In genomic region chr19:50368649-50369570, GRCh38 we compare ENCODE assay signal across 8 cellular contexts. TPM values are rescaled to one million over a fixed set of nuclear protein-coding genes. Genes with fewer than 3 reads are reported as not detected.
A peak's percentile ranks its signal among the peaks of the same experiment; 100 is the strongest.
DNase-seq lines count a peak whose midpoint lies in the region; ATAC-seq and TF ChIP-seq lines count a peak whose summit lies in the region.

No MANE protein-coding gene starts in this region.

- H3K9me3 ChIP-seq in Karpas-422 (ENCODE audit: low read length) = no peaks in the 10 kb centered on the region
- no peaks in the 10 kb centered on the region for H3K9me3 ChIP-seq in RWPE2 (ENCODE audit: severe bottlenecking)
- no peaks in the 10 kb centered on the region for H3K9me3 ChIP-seq in neural cell (ENCODE audit: low read length)
- H3K9me3 ChIP-seq in stomach smooth muscle (ENCODE audit: control insufficient read depth in 2 of 2, low read length in 2 of 2) = no peaks in the 10 kb centered on the region

- TF ChIP-seq RAD21 in neural cell (conservative IDR thresholded peaks at IDR 0.05) = peak; percentile 91

- H3K4me1 ChIP-seq in Karpas-422 (ENCODE audit: low read length) (peaks cover 27% of the 10 kb centered on the region), RWPE2 (ENCODE audit: insufficient read depth, poor library complexity, severe bottlenecking) (no peaks in the 10 kb centered on the region), stomach smooth muscle (ENCODE audit: control insufficient read depth, insufficient read depth, low read length) (peaks cover 2% of the 10 kb centered on the region)

- ATAC-seq in RWPE2 (ENCODE audit: low read depth) = peak; percentile 88

- H2AFZ ChIP-seq in Karpas-422 (ENCODE audit: low read length) (peak overlapping the region; percentile 98), neural cell (ENCODE audit: low read depth, low read length) (peak overlapping the region; percentile 62)

- TF ChIP-seq CTCF in RWPE2 (IDR thresholded peaks at IDR 0.05; ENCODE audit: poor library complexity, severe bottlenecking) = peak; percentile 90
- TF ChIP-seq CTCF in foreskin fibroblast (IDR thresholded peaks at IDR 0.05; ENCODE audit: low read depth, low read length) = peak; percentile 76
- peak; percentile 94 for TF ChIP-seq CTCF in neural cell (IDR thresholded peaks at IDR 0.05; ENCODE audit: poor library complexity, severe bottlenecking)

- no peaks in the 10 kb centered on the region for H3F3A ChIP-seq in neural cell (ENCODE audit: insufficient read depth, low read length, poor library complexity, severe bottlenecking)

- H3K4me3 ChIP-seq in Karpas-422 (ENCODE audit: low read length) = peak overlapping the region; percentile 65
- peak overlapping the region; percentile 45 for H3K4me3 ChIP-seq in RWPE2 (ENCODE audit: severe bottlenecking)
- peak overlapping the region; percentile 83 to 86 for H3K4me3 ChIP-seq in foreskin fibroblast (ENCODE audit: low read depth in 1 of 2, low read length in 2 of 2)
- peak overlapping the region; percentile 63 for H3K4me3 ChIP-seq in neural cell (ENCODE audit: low read length)
- peak overlapping the region; percentile 82 to 94 for H3K4me3 ChIP-seq in stomach smooth muscle (ENCODE audit: low read length in 2 of 2)

- H3K27ac ChIP-seq in Karpas-422 (ENCODE audit: low read length) (peak overlapping the region; percentile 62), RWPE2 (ENCODE audit: poor library complexity, severe bottlenecking) (peak overlapping the region; percentile 43), neural cell (ENCODE audit: low read length) (no peak overlapping the region), stomach smooth muscle (ENCODE audit: low read length) (peak overlapping the region; percentile 55)

- peak overlapping the region; percentile 67 for H3K9ac ChIP-seq in Karpas-422 (ENCODE audit: low read length)
- peak overlapping the region; percentile 55 for H3K9ac ChIP-seq in neural cell (ENCODE audit: low read length)
- peak overlapping the region; percentile 72 to 73 for H3K9ac ChIP-seq in stomach smooth muscle (ENCODE audit: low read length in 2 of 2)

- H3K36me3 ChIP-seq in Karpas-422 (ENCODE audit: insufficient read depth, low read length) (no peaks in the 10 kb centered on the region), RWPE2 (ENCODE audit: low read depth) (no peaks in the 10 kb centered on the region), neural cell (ENCODE audit: insufficient read depth, low read length) (no peaks in the 10 kb centered on the region), stomach smooth muscle (ENCODE audit: control insufficient read depth in 2 of 2, insufficient read depth in 2 of 2, low read length in 2 of 2) (no peaks in the 10 kb centered on the region)

- peak overlapping the region; percentile 77 for H3K4me2 ChIP-seq in Karpas-422 (ENCODE audit: low read depth, low read length, poor library complexity, severe bottlenecking)
- peak overlapping the region; percentile 62 for H3K4me2 ChIP-seq in neural cell (ENCODE audit: low read length)

- H4K20me1 ChIP-seq in Karpas-422 (ENCODE audit: insufficient read depth, low read depth, low read length) (no peaks in the 10 kb centered on the region), neural cell (ENCODE audit: insufficient read depth) (no peaks in the 10 kb centered on the region)

- H3K27me3 ChIP-seq in Karpas-422 (ENCODE audit: low read length) = no peaks in the 10 kb centered on the region
- H3K27me3 ChIP-seq in RWPE2 (ENCODE audit: insufficient read depth, poor library complexity, severe bottlenecking) = no peaks in the 10 kb centered on the region
- H3K27me3 ChIP-seq in neural cell (ENCODE audit: insufficient read depth, low read depth, low read length) = no peaks in the 10 kb centered on the region
- no peaks in the 10 kb centered on the region for H3K27me3 ChIP-seq in stomach smooth muscle (ENCODE audit: control insufficient read depth in 1 of 2, insufficient read depth in 2 of 2, low read length in 2 of 2)

- H3K79me2 ChIP-seq in Karpas-422 (ENCODE audit: low read length) (no peaks in the 10 kb centered on the region), neural cell (replicated peaks; ENCODE audit: insufficient read depth, low read length) (no peaks in the 10 kb centered on the region)

- H3K9me2 ChIP-seq in Karpas-422 (replicated peaks; ENCODE audit: insufficient read depth, low read length) = no peaks in the 10 kb centered on the region
- no peaks in the 10 kb centered on the region for H3K9me2 ChIP-seq in neural cell (ENCODE audit: insufficient read depth, low read length)

- peak; percentile 14 for TF ChIP-seq EP300 in neural cell (conservative IDR thresholded peaks at IDR 0.05; ENCODE audit: poor library complexity, severe bottlenecking)

- DNase-seq in SIG-M5 treated with dmso at 0.1 percent for 504 hours (lab: John Stamatoyannopoulos, UW; ENCODE audit: unreplicated experiment) = peak; percentile 86
- DNase-seq in SIG-M5 (lab: John Stamatoyannopoulos, UW) = no peak
- peak; percentile 96 for DNase-seq in Karpas-422
- no peak for DNase-seq in RWPE2 (ENCODE audit: low spot score)
- peak; percentile 63 for DNase-seq in activated gamma-delta T cell treated with anti-CD3 and anti-CD28 coated beads, Interleukin-2, amount 50 U/mL, for 16 hours (ENCODE audit: low read depth)
- DNase-seq in foreskin fibroblast = peak; percentile 80 to 91

TF ChIP-seq in neural cell, 6 proteins besides CTCF, POLR2A, EP300 and RAD21:
- TF ChIP-seq TAF1 (IDR thresholded peaks at IDR 0.05; ENCODE audit: low read depth) = no peak
- TF ChIP-seq MXI1 (conservative IDR thresholded peaks at IDR 0.05; ENCODE audit: poor library complexity, severe bottlenecking) = peak; percentile 24
- peak; percentile 97 for TF ChIP-seq REST (IDR thresholded peaks at IDR 0.05; ENCODE audit: borderline replicate concordance)
- no peak for TF ChIP-seq EZH2 (IDR thresholded peaks at IDR 0.05; ENCODE audit: borderline replicate concordance, insufficient read depth, low read length, poor library complexity, severe bottlenecking)
- no peak for TF ChIP-seq POLR2AphosphoS5 (IDR thresholded peaks at IDR 0.05)
- peak; percentile 95 for TF ChIP-seq SMC3 (conservative IDR thresholded peaks at IDR 0.05; ENCODE audit: poor library complexity)

RNA-seq across cellular contexts. Expression of gene NAPSA, which starts 3.5 kb away (rescaled TPM):
- 0.11 and 2.3 TPM in 2 replicates for total RNA-seq in Karpas-422 (2014; rRNA removed; shearing (Covaris generic); ENCODE audit: low replicate concordance)
- polyA plus RNA-seq in neural cell = 2.2 TPM in 1 of 2 replicates, not detected in the other
- polyA minus RNA-seq in neural cell = not detected in 2 replicates

RNA-seq across cellular contexts. Expression of gene NR1H2, which starts 7.3 kb away (rescaled TPM):
- total RNA-seq in Karpas-422 (2014; rRNA removed; shearing (Covaris generic); ENCODE audit: low replicate concordance) = 68.2 and 120 TPM in 2 replicates
- 18.5 and 27.7 TPM in 2 replicates for polyA plus RNA-seq in neural cell
- 16.7 and 20.7 TPM in 2 replicates for polyA minus RNA-seq in neural cell

RNA-seq across cellular contexts. Expression of gene POLD1, which starts 15.2 kb away (rescaled TPM):
- 53.4 and 98.8 TPM in 2 replicates for total RNA-seq in Karpas-422 (2014; rRNA removed; shearing (Covaris generic); ENCODE audit: low replicate concordance)
- 13.1 and 20.2 TPM in 2 replicates for polyA plus RNA-seq in neural cell
- polyA minus RNA-seq in neural cell = 9.4 and 14.1 TPM in 2 replicates

RNA-seq across cellular contexts. Expression of gene KCNC3, which starts 39.7 kb away (rescaled TPM):
- total RNA-seq in Karpas-422 (2014; rRNA removed; shearing (Covaris generic); ENCODE audit: low replicate concordance) = 10.8 and 18.1 TPM in 2 replicates
- 0.97 and 1.1 TPM in 2 replicates for polyA plus RNA-seq in neural cell
- polyA minus RNA-seq in neural cell = 3.8 and 4.1 TPM in 2 replicates

RNA-seq across cellular contexts. Expression of gene SPIB, which starts 49.8 kb away (rescaled TPM):
- total RNA-seq in Karpas-422 (2014; rRNA removed; shearing (Covaris generic); ENCODE audit: low replicate concordance) = 221 and 239 TPM in 2 replicates
- not detected in 2 replicates for polyA plus RNA-seq in neural cell
- not detected in 2 replicates for polyA minus RNA-seq in neural cell

Comparison
In these comparisons a context has a peak if more than half of its experiments do, and no peak if none do; other contexts are left out.
1. DNase-seq: peak in SIG-M5 treated with dmso at 0.1 percent for 504 hours (single experiment), Karpas-422 (single experiment), activated gamma-delta T cell treated with anti-CD3 and anti-CD28 coated beads, Interleukin-2, amount 50 U/mL, for 16 hours (single experiment) and foreskin fibroblast (2 of 2); none in SIG-M5 (single experiment) and RWPE2 (single experiment).
2. Peak in every context shown above with its lines, with median percentiles within 50 percentile points of each other: H3K4me3 ChIP-seq, H3K9ac ChIP-seq and CTCF ChIP-seq.